Comparison of ENCODE assay signal across 30 cellular contexts in the genomic region with DNA sequence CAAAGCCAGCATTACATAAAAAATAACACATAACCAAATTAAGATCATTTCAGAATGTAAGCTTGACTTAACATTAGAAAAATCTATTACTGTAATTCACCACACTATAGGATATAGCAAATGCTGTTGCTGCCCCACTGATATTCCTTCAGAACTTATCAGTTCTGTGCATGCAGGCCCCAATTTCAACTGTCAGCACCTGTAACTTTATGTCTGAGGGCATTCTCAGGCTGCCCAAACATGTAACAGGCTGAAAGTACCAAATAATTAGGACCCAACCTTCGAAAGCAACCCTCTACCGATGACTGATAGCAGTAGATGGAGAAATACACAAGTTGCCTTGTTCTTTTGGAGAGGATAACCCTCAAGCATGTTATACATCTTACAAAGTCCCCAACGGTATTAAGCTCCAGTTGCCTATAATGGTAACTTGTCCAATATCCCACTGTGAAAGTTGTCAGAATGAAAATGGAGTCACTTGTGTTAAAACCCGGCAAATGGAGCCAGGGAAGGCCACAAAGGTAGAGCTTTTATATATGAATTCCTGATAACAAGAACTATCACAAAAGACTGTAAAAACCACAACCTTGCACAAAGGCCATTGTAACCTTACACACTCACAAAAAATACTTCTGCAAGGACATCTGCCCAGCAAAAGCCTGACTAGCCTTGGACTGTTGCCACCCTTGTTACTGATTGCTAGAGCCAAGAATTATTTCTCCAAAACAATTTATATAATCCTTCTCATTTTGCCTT.
"Had no signal": no experiment of that assay in that cellular context is flagged by ENCODE, and none has a peak within 500 bp of the region (broad histone marks: within the 10 kb centered on the region; RNA-seq: fewer than 3 reads in every experiment).

No MANE protein-coding gene starts in this region.

- H3K9me3 ChIP-seq: body of pancreas, prostate gland had no signal

- H3K4me3 ChIP-seq: body of pancreas, esophagus muscularis mucosa, gastrocnemius medialis, hepatocyte, pancreas, prostate gland, stomach, tibial nerve had no signal

- H3K36me3 ChIP-seq: pancreas, prostate gland had no signal

- H3K27me3 ChIP-seq: body of pancreas, esophagus muscularis mucosa, gastrocnemius medialis, hepatocyte, pancreas, stomach, tibial nerve had no signal

- DNase-seq: activated CD4-positive, alpha-beta T cell treated with anti-CD3 and anti-CD28 coated beads, Interleukin-2, amount 50 U/mL, for 4 hours; activated naive CD4-positive, alpha-beta T cell treated with Interleukin-2 at 50 U/mL for 16 hours; activated T-cell treated with anti-CD3 and anti-CD28 coated beads for 4 hours; activated T-cell treated with anti-CD3 and anti-CD28 coated beads, Interleukin-2, amount 50 U/mL, for 72 hours; aorta; cerebellar nuclear complex; endodermal cell; gastrocnemius medialis; glutamatergic neuron; islet precursor cell; naive thymus-derived CD4-positive, alpha-beta T cell; nucleus accumbens; pancreas; SK-N-SH; stimulated activated CD4-positive, alpha-beta T cell treated with anti-CD3 and anti-CD28 coated beads, Interleukin-15, amount 100 ng/mL, for 24 hours; stimulated activated CD4-positive, alpha-beta T cell treated with anti-CD3 and anti-CD28 coated beads, Interleukin-2, amount 100 ng/mL, for 24 hours; stimulated activated naive B cell treated with anti-CD40 and anti-IgM and Interleukin-4, amounts not matched to agents 10 μg/mL and 1 μg/mL and 100 μg/mL, for 72 hours; stomach; SW 1271; T1000 had no signal

- H3K27ac Mint-ChIP-seq: activated T-cell treated with anti-CD3 and anti-CD28 coated beads, Interleukin-2, amount 50 U/mL, for 72 hours; endodermal cell; mesothelial cell of epicardium; stimulated activated naive B cell treated with anti-CD40 and anti-IgM and Interleukin-4, amounts not matched to agents 10 μg/mL and 1 μg/mL and 100 μg/mL, for 72 hours; T-helper 1 cell treated with Interleukin-12 subunit alpha and Interleukin-12 subunit beta and Interleukin-4 antibody, amounts not matched to agents 30 μg/mL and 1 μg/mL, for 36 hours; WTC11 had no signal

- H3K4me1 Mint-ChIP-seq: endodermal cell, neural crest cell had no signal

- ATAC-seq: activated T-cell treated with anti-CD3 and anti-CD28 coated beads, Interleukin-2, amount 50 U/mL, for 72 hours; body of pancreas; gastrocnemius medialis; naive thymus-derived CD4-positive, alpha-beta T cell; stimulated activated naive B cell treated with anti-CD40 and anti-IgM and Interleukin-4, amounts not matched to agents 10 μg/mL and 1 μg/mL and 100 μg/mL, for 72 hours; WTC11 had no signal

- H3K9ac ChIP-seq: SK-N-SH had no signal

- H3K4me1 ChIP-seq: pancreas, prostate gland, tibial nerve had no signal

- H3K4me3 Mint-ChIP-seq: activated naive CD8-positive, alpha-beta T cell; activated T-cell treated with anti-CD3 and anti-CD28 coated beads, Interleukin-2, amount 50 U/mL, for 72 hours; endodermal cell; mesothelial cell of epicardium; naive thymus-derived CD4-positive, alpha-beta T cell; neural crest cell; stimulated activated naive B cell treated with anti-CD40 and anti-IgM and Interleukin-4, amounts not matched to agents 10 μg/mL and 1 μg/mL and 100 μg/mL, for 72 hours; T-helper 1 cell treated with Interleukin-12 subunit alpha and Interleukin-12 subunit beta and Interleukin-4 antibody, amounts not matched to agents 30 μg/mL and 1 μg/mL, for 36 hours; WTC11 had no signal

- H3K27ac ChIP-seq: body of pancreas, esophagus muscularis mucosa, gastrocnemius medialis, hepatocyte, pancreas, prostate gland, stomach, tibial nerve had no signal

- H3K27me3 Mint-ChIP-seq: activated naive CD8-positive, alpha-beta T cell; naive thymus-derived CD4-positive, alpha-beta T cell; stimulated activated naive B cell treated with anti-CD40 and anti-IgM and Interleukin-4, amounts not matched to agents 10 μg/mL and 1 μg/mL and 100 μg/mL, for 72 hours had no signal
